Comparison of ENCODE assay signal across 8 cellular contexts in genomic region chrX:136953867-136954787, GRCh38.
DNase-seq lines count a peak whose midpoint lies in the region; ATAC-seq, FAIRE-seq and TF ChIP-seq lines count a peak whose summit lies in the region.

No MANE protein-coding gene starts in this region.

- H3K4me1 ChIP-seq in breast epithelium: no peaks in the 10 kb centered on the region

- H3K9me3 ChIP-seq in AG04450 (ENCODE audit: control insufficient read depth, insufficient read depth, low read length) (no peaks in the 10 kb centered on the region), breast epithelium (no peaks in the 10 kb centered on the region)

- H3K4me3 ChIP-seq in AG04450 (ENCODE audit: low read depth, low read length): no peak overlapping the region
- H3K4me3 ChIP-seq in breast epithelium: no peak overlapping the region

- peak; percentile 63 for TF ChIP-seq CTCF in AG04450 (IDR thresholded peaks at IDR 0.05; ENCODE audit: low read depth, low read length)
- TF ChIP-seq CTCF in breast epithelium (IDR thresholded peaks at IDR 0.05): peak in 1 of 3 donors; percentile 21

- TF ChIP-seq POLR2A in breast epithelium (IDR thresholded peaks at IDR 0.05): no peak

- no peaks in the 10 kb centered on the region for H3K36me3 ChIP-seq in breast epithelium

- no peaks in the 10 kb centered on the region for H3K27me3 ChIP-seq in AG04450 (ENCODE audit: control insufficient read depth, insufficient read depth, low read length)
- peaks cover 0 to 9% of the 10 kb centered on the region in 2 donors for H3K27me3 ChIP-seq in breast epithelium

- DNase-seq in AG04450 (ENCODE audit: low read depth, low spot score): no peak
- peak; percentile 2 to 46 for DNase-seq in NCI-H1930 (lab: John Stamatoyannopoulos, UW)
- DNase-seq in breast epithelium (ENCODE audit: low spot score in 2 of 2): peak; percentile 24 to 53
- DNase-seq in kidney glomerular epithelial cell (lab: John Stamatoyannopoulos, UW): peak; percentile 11
- peak; percentile 21 to 54 (median 39) for DNase-seq in stimulated activated CD4-positive, alpha-beta T cell treated with anti-CD3 and anti-CD28 coated beads, TNF-alpha, amount 100 ng/mL, for 24 hours (ENCODE audit: low read depth in 3 of 3)

- intact Hi-C loops in breast epithelium (cut with DNase I; ENCODE audit: low total_unique reads): no loop called here

- CTCF ChIA-PET in AG04450 (lab: Charles Lee): interaction anchor here (1.0 to 4.5 kb wide), 3 partner anchors 12 to 98 kb away, joined by 3 to 19 read pairs (median 4); no protein-coding TSS in a partner anchor

- H3K27ac ChIP-seq in AG04450 (ENCODE audit: low read depth, low read length) (no peak overlapping the region), breast epithelium (no peak overlapping the region)

- FAIRE-seq in TTC549 (lab: Jason Lieb, UNC): peak; percentile 40

- POLR2A ChIA-PET in AG04450 (lab: Yijun Ruan, JAX): no interaction called here

- ATAC-seq in GM18517 (IDR thresholded peaks at IDR 0.05; ENCODE audit: unreplicated experiment): peak; percentile 95
- ATAC-seq in HG02981 (IDR thresholded peaks at IDR 0.05; ENCODE audit: unreplicated experiment): peak; percentile 98
